In genomic region chr3:42802876-42803799, GRCh38 we compare ENCODE assay signal across 8 cellular contexts. TPM values are rescaled to one million over a fixed set of nuclear protein-coding genes. Genes with fewer than 3 reads are reported as not detected.
DNase-seq lines count a peak whose midpoint lies in the region; ATAC-seq and TF ChIP-seq lines count a peak whose summit lies in the region.

No MANE protein-coding gene starts in this region.

- CTCF ChIA-PET in activated CD8-positive, alpha-beta T cell treated with anti-CD3 and anti-CD28 coated beads for 36 hours (lab: Charles Lee): interaction anchor here (0.6 to 2.7 kb wide), 7 partner anchors 9 to 101 kb away, joined by 3 to 10 read pairs (median 4); no protein-coding TSS in a partner anchor
- CTCF ChIA-PET in GM10248 (lab: Yijun Ruan, JAX): interaction anchor here (0.6 to 4.6 kb wide), 8 partner anchors 8 to 78 kb away, joined by 3 to 24 read pairs (median 6); no protein-coding TSS in a partner anchor

- peak overlapping the region; percentile 90 for H3K27ac Mint-ChIP-seq in activated CD8-positive, alpha-beta T cell treated with anti-CD3 and anti-CD28 coated beads for 36 hours

- no peak for TF ChIP-seq CTCF in HL-60 (IDR thresholded peaks at IDR 0.05; ENCODE audit: insufficient read depth, low read length)
- no peak for TF ChIP-seq CTCF in activated CD8-positive, alpha-beta T cell treated with anti-CD3 and anti-CD28 coated beads for 36 hours (IDR thresholded peaks at IDR 0.05)
- no peak for TF ChIP-seq CTCF in psoas muscle (IDR thresholded peaks at IDR 0.05)
- no peak for TF ChIP-seq CTCF in GM10248 (IDR thresholded peaks at IDR 0.05; ENCODE audit: control extremely low read depth, extremely low read depth, low read depth, missing control alignments)

- H3K27me3 ChIP-seq in BLaER1: no peaks in the 10 kb centered on the region
- no peaks in the 10 kb centered on the region for H3K27me3 ChIP-seq in HL-60 (ENCODE audit: insufficient read depth, poor library complexity, severe bottlenecking)
- no peaks in the 10 kb centered on the region for H3K27me3 ChIP-seq in psoas muscle (ENCODE audit: insufficient read depth in 3 of 3, low read length in 2 of 3)

- H4K20me1 ChIP-seq in BLaER1: peaks cover 47% of the 10 kb centered on the region

- peaks cover 12% of the 10 kb centered on the region for H3K27me3 Mint-ChIP-seq in activated CD8-positive, alpha-beta T cell treated with anti-CD3 and anti-CD28 coated beads for 36 hours

- H3K9ac ChIP-seq in BLaER1: peak overlapping the region; percentile 90

- intact Hi-C loops in activated CD8-positive, alpha-beta T cell treated with anti-CD3 and anti-CD28 coated beads for 36 hours (cut with micrococcal nuclease): no loop called here
- intact Hi-C loops in psoas muscle (cut with DNase I): no loop called here

- peaks cover 38% of the 10 kb centered on the region for H3K4me1 Mint-ChIP-seq in activated CD8-positive, alpha-beta T cell treated with anti-CD3 and anti-CD28 coated beads for 36 hours (ENCODE audit: low read depth)

- H3K9me3 Mint-ChIP-seq in activated CD8-positive, alpha-beta T cell treated with anti-CD3 and anti-CD28 coated beads for 36 hours: no peaks in the 10 kb centered on the region

- ATAC-seq in activated CD8-positive, alpha-beta T cell treated with anti-CD3 and anti-CD28 coated beads for 36 hours: no peak
- peak in 1 of 4 donors; percentile 35 for ATAC-seq in psoas muscle
- ATAC-seq in GM21717 (IDR thresholded peaks at IDR 0.05; ENCODE audit: unreplicated experiment): no peak
- no peak for ATAC-seq in HG02798 (IDR thresholded peaks at IDR 0.05; ENCODE audit: poor library complexity, unreplicated experiment)

- H3K36me3 ChIP-seq in BLaER1 (no peaks in the 10 kb centered on the region), psoas muscle (ENCODE audit: insufficient read depth in 1 of 2, low read depth in 1 of 2) (no peaks in the 10 kb centered on the region)

- H3K27ac ChIP-seq in BLaER1 (peak overlapping the region; percentile 84), HL-60 (replicated peaks) (peak overlapping the region; percentile 65), psoas muscle (peak overlapping the region; percentile 92)

- no peak for DNase-seq in HL-60 (ENCODE audit: low read depth in 1 of 2, low spot score in 1 of 2)
- peak; percentile 31 for DNase-seq in activated CD8-positive, alpha-beta T cell treated with anti-CD3 and anti-CD28 coated beads for 36 hours
- DNase-seq in glomerular visceral epithelial cell (ENCODE audit: extremely low spot score): peak; percentile 25
- no peak for DNase-seq in psoas muscle
- DNase-seq in GM10248 (ENCODE audit: extremely low spot score): no peak

- H3K4me2 ChIP-seq in BLaER1: peak overlapping the region; percentile 95

- POLR2A ChIA-PET in activated CD8-positive, alpha-beta T cell treated with anti-CD3 and anti-CD28 coated beads for 36 hours (lab: Charles Lee): interaction anchor here (0.9 to 1.5 kb wide), 6 partner anchors 9 to 923 kb away, joined by 3 to 7 read pairs (median 5); no protein-coding TSS in a partner anchor
- POLR2A ChIA-PET in GM10248 (lab: Yijun Ruan, JAX): no interaction called here

- peak overlapping the region; percentile 83 for H3K4me3 ChIP-seq in BLaER1
- peak overlapping the region; percentile 94 for H3K4me3 ChIP-seq in HL-60 (replicated peaks; ENCODE audit: insufficient read depth, low read length)
- H3K4me3 ChIP-seq in psoas muscle: peak overlapping the region; percentile 83

- H3K36me3 Mint-ChIP-seq in activated CD8-positive, alpha-beta T cell treated with anti-CD3 and anti-CD28 coated beads for 36 hours (ENCODE audit: low read depth): peaks cover 21% of the 10 kb centered on the region

- peak overlapping the region; percentile 98 for H3K4me3 Mint-ChIP-seq in activated CD8-positive, alpha-beta T cell treated with anti-CD3 and anti-CD28 coated beads for 36 hours

- WGBS in psoas muscle, 3 donors: 14 to 18% (median 16%) methylated on average over 23 of the region's 23 CpGs

- H3K9me3 ChIP-seq in BLaER1 (no peaks in the 10 kb centered on the region), psoas muscle (no peaks in the 10 kb centered on the region)

- H3K4me1 ChIP-seq in BLaER1: peaks cover 50% of the 10 kb centered on the region
- H3K4me1 ChIP-seq in psoas muscle: peaks cover 34% of the 10 kb centered on the region

RNA-seq across cellular contexts. Expression of gene HIGD1A, which starts 1.2 kb away (rescaled TPM):
- total RNA-seq in activated CD8-positive, alpha-beta T cell treated with anti-CD3 and anti-CD28 coated beads for 36 hours: 10 to 100 TPM; 58.4 to 60.5 TPM
- 100 to 1,000 TPM in 2 of 4 donors, 10 to 100 TPM in 2; 81.0 to 118 (median 93.5) TPM for total RNA-seq in psoas muscle
- 100 to 1,000 TPM; 136 to 169 (median 165) TPM for polyA plus RNA-seq in psoas muscle

RNA-seq across cellular contexts. Expression of gene ACKR2, which starts 6.1 kb away (rescaled TPM):
- 1 to 10 TPM; 1.2 to 1.4 TPM for total RNA-seq in activated CD8-positive, alpha-beta T cell treated with anti-CD3 and anti-CD28 coated beads for 36 hours
- total RNA-seq in psoas muscle: 1 to 10 TPM in 3 of 4 donors, under 1 TPM in 1; 0.79 to 1.6 (median 1.1) TPM
- under 1 TPM; 0.04 to 0.45 (median 0.25) TPM for polyA plus RNA-seq in psoas muscle

RNA-seq across cellular contexts. Expression of gene CCDC13, which starts 30.1 kb away (rescaled TPM):
- under 1 TPM in 1 of 2 experiments, not detected in 1; 0.29 TPM for total RNA-seq in activated CD8-positive, alpha-beta T cell treated with anti-CD3 and anti-CD28 coated beads for 36 hours
- 1 to 10 TPM in 1 of 4 donors, under 1 TPM in 3; 0.47 to 1.1 (median 0.62) TPM for total RNA-seq in psoas muscle
- polyA plus RNA-seq in psoas muscle: 1 to 10 TPM in 1 of 3 donors, under 1 TPM in 2; 0.30 to 1.2 (median 0.66) TPM

Comparison
In these comparisons a context has a peak if more than half of its experiments do, and no peak if none do; other contexts are left out.
1. DNase-seq: peak in activated CD8-positive, alpha-beta T cell treated with anti-CD3 and anti-CD28 coated beads for 36 hours (single experiment) and glomerular visceral epithelial cell (single experiment); none in HL-60 (0 of 2), psoas muscle (0 of 2) and GM10248 (single experiment).
2. Peak in every context shown above with its lines, with median percentiles within 50 percentile points of each other: H3K27ac ChIP-seq and H3K4me3 ChIP-seq.